Comparison of ENCODE assay signal across 8 cellular contexts in the genomic region with DNA sequence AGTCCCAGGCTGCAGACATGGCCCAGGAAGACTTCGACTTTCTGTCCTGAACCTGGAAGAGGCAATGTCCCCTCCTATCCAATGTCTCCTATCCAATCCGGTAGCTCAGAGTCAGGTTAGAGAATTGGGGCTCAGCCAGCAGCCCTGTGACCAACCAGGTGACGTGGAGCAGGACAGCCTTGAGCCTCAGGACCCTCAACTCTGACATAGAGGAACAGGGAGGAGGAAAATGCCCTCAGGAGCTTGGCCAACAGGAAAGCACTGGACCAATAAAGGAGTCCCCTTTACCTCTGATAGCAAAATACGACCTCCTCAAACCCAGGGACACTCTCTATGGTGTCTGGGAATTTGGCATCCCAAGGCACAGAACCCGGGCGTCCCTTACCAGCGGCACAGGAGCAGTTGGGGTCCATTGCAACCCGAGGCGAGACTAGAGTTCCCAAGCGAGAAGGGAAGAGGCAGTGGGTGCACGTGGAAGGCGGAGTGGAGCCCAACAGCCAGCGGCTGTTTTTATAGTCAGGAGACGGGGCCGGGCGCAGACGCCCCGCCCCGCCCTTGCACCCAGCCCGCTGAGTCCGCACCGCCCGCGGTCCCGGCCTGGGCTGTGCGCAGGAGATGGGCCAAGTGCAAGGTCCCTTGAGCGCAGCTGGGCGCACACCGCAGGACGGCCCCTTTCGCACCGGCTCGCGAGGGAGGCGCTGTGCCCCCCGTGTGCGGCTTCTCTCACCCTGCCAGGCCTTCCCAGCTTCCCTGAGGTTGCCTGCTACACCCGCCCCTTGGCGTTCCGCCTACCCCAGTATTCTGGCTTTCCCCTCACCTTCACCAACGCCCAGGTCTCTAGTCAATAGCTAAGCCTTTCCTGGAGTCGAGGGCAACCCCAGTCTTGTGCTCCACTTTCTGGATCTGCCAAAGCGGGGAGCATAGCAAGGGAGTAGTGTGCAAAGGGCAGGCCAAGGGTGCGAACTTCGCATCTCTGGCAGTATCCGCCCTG. TPM values are rescaled to one million over a fixed set of nuclear protein-coding genes. Genes with fewer than 3 reads are reported as not detected.
DNase-seq lines count a peak whose midpoint lies in the region; ATAC-seq and TF ChIP-seq lines count a peak whose summit lies in the region.

Gene MT1G, minus strand, starts transcription at position 485 of the 991 bp plus-strand sequence. Its CDS starts 72 bp downstream, at position 413.

- no peaks in the 10 kb centered on the region for H3F3A ChIP-seq in neural cell (ENCODE audit: insufficient read depth, low read length, poor library complexity, severe bottlenecking)

- ATAC-seq in HG03175 (IDR thresholded peaks at IDR 0.05; ENCODE audit: unreplicated experiment), result no peak
- no peak for ATAC-seq in GM21529 (IDR thresholded peaks at IDR 0.05; ENCODE audit: unreplicated experiment)

- WGBS in endodermal cell (ENCODE audit: insufficient coverage in 1 of 2, insufficient read length in 1 of 2), 2 experiments, result 19 to 22% methylated on average over 42 to 46 of the region's 46 CpGs

- peaks cover 100% of the 10 kb centered on the region for H3K27me3 Mint-ChIP-seq in Calu3 (ENCODE audit: unreplicated experiment)
- peaks cover 98% of the 10 kb centered on the region for H3K27me3 Mint-ChIP-seq in endodermal cell (ENCODE audit: insufficient read depth)

- peak within 1 kb of the TSS in 2 of 4 donors; percentile 34 to 56 for H3K4me3 ChIP-seq in Peyer's patch
- no peak within 1 kb of the TSS for H3K4me3 ChIP-seq in endodermal cell (ENCODE audit: low read length)
- H3K4me3 ChIP-seq in neural cell (ENCODE audit: low read length), result peak within 1 kb of the TSS; percentile 46

- BruUV-seq in Calu3 (replicated peaks; lab: Mats Ljungman, UMichigan), result no TSS peak

- TF ChIP-seq EP300 in neural cell (conservative IDR thresholded peaks at IDR 0.05; ENCODE audit: poor library complexity, severe bottlenecking), result no peak

- DNase-seq in Calu3 (no peak), Peyer's patch (peak in 2 of 3 donors; percentile 76 to 94), endodermal cell (peak; percentile 74), UCSD-AML1 (lab: John Stamatoyannopoulos, UW; ENCODE audit: unreplicated experiment) (no peak), G401 (ENCODE audit: low spot score) (no peak)

- CTCF ChIA-PET in Calu3 (lab: Charles Lee), result interaction anchor here (0.8 kb wide), 1 partner anchor 8 kb away, joined by 3 read pairs; no protein-coding TSS in a partner anchor

- TF ChIP-seq POLR2A in Peyer's patch (IDR thresholded peaks at IDR 0.05), result peak; percentile 57 to 85

- no peaks in the 10 kb centered on the region for H4K20me1 ChIP-seq in neural cell (ENCODE audit: insufficient read depth)

- H3K9ac ChIP-seq in endodermal cell (ENCODE audit: extremely low read depth, low read length, poor library complexity, severe bottlenecking) (no peak within 1 kb of the TSS), neural cell (ENCODE audit: low read length) (no peak within 1 kb of the TSS)

- H2AFZ ChIP-seq in neural cell (ENCODE audit: low read depth, low read length), result no peak within 1 kb of the TSS

- H3K4me1 ChIP-seq in Peyer's patch, result peaks cover 0 to 25% (median 0%) of the 10 kb centered on the region in 4 donors
- no peaks in the 10 kb centered on the region for H3K4me1 ChIP-seq in endodermal cell (ENCODE audit: control insufficient read depth, insufficient read depth, low read length)

- H3K9me3 ChIP-seq in Peyer's patch (no peaks in the 10 kb centered on the region), endodermal cell (ENCODE audit: control insufficient read depth, low read length) (no peaks in the 10 kb centered on the region), neural cell (ENCODE audit: low read length) (no peaks in the 10 kb centered on the region)

- TF ChIP-seq RAD21 in neural cell (conservative IDR thresholded peaks at IDR 0.05), result no peak

- no peak within 1 kb of the TSS for H3K27ac Mint-ChIP-seq in Calu3 (ENCODE audit: unreplicated experiment)
- no peak within 1 kb of the TSS for H3K27ac Mint-ChIP-seq in endodermal cell

- no peaks in the 10 kb centered on the region for H3K9me2 ChIP-seq in neural cell (ENCODE audit: insufficient read depth, low read length)

- no peaks in the 10 kb centered on the region for H3K36me3 Mint-ChIP-seq in Calu3 (ENCODE audit: insufficient read depth, unreplicated experiment)
- H3K36me3 Mint-ChIP-seq in endodermal cell (ENCODE audit: low read depth), result no peaks in the 10 kb centered on the region

- H3K27ac ChIP-seq in Peyer's patch (peak within 1 kb of the TSS in 2 of 4 donors; percentile 48 to 93), endodermal cell (ENCODE audit: low read depth, low read length) (no peak within 1 kb of the TSS), neural cell (ENCODE audit: low read length) (no peak within 1 kb of the TSS)

- no peaks in the 10 kb centered on the region for H3K79me2 ChIP-seq in neural cell (replicated peaks; ENCODE audit: insufficient read depth, low read length)

- in situ Hi-C loops in G401 (cut with HindIII; ENCODE audit: low sequenced_read_pairs), result no loop called here

- H3K9me3 Mint-ChIP-seq in Calu3 (ENCODE audit: low read depth, unreplicated experiment) (no peaks in the 10 kb centered on the region), endodermal cell (no peaks in the 10 kb centered on the region)

- no peaks in the 10 kb centered on the region for H3K27me3 ChIP-seq in Peyer's patch
- H3K27me3 ChIP-seq in endodermal cell (ENCODE audit: control insufficient read depth, insufficient read depth, low read length, poor library complexity, severe bottlenecking), result peaks cover 100% of the 10 kb centered on the region
- peaks cover 99% of the 10 kb centered on the region for H3K27me3 ChIP-seq in neural cell (ENCODE audit: insufficient read depth, low read depth, low read length)

- H3K4me3 Mint-ChIP-seq in Calu3 (ENCODE audit: low read depth, unreplicated experiment) (peak within 1 kb of the TSS; percentile 19), endodermal cell (peak within 1 kb of the TSS; percentile 39)

- H3K4me1 Mint-ChIP-seq in Calu3 (ENCODE audit: low read depth, unreplicated experiment) (no peaks in the 10 kb centered on the region), endodermal cell (peaks cover 2% of the 10 kb centered on the region)

- no peak within 1 kb of the TSS for H3K4me2 ChIP-seq in neural cell (ENCODE audit: low read length)

- no peaks in the 10 kb centered on the region for H3K36me3 ChIP-seq in Peyer's patch
- H3K36me3 ChIP-seq in endodermal cell (ENCODE audit: control insufficient read depth, insufficient read depth, low read length), result no peaks in the 10 kb centered on the region
- H3K36me3 ChIP-seq in neural cell (ENCODE audit: insufficient read depth, low read length), result no peaks in the 10 kb centered on the region

- intact Hi-C loops in Calu3 (cut with micrococcal nuclease; ENCODE audit: unreplicated experiment), result no loop called here

- TF ChIP-seq CTCF in Calu3 (IDR thresholded peaks at IDR 0.05; ENCODE audit: unreplicated experiment) (no peak), Peyer's patch (IDR thresholded peaks at IDR 0.05) (no peak), endodermal cell (conservative IDR thresholded peaks at IDR 0.05) (no peak), neural cell (IDR thresholded peaks at IDR 0.05; ENCODE audit: poor library complexity, severe bottlenecking) (no peak)

TF ChIP-seq in neural cell, 6 proteins besides CTCF, POLR2A, EP300 and RAD21:
- TF ChIP-seq POLR2AphosphoS5 (IDR thresholded peaks at IDR 0.05) (no peak), MXI1 (conservative IDR thresholded peaks at IDR 0.05; ENCODE audit: poor library complexity, severe bottlenecking) (no peak), REST (IDR thresholded peaks at IDR 0.05; ENCODE audit: borderline replicate concordance) (no peak), EZH2 (IDR thresholded peaks at IDR 0.05; ENCODE audit: borderline replicate concordance, insufficient read depth, low read length, poor library complexity, severe bottlenecking) (no peak), TAF1 (IDR thresholded peaks at IDR 0.05; ENCODE audit: low read depth) (no peak), SMC3 (conservative IDR thresholded peaks at IDR 0.05; ENCODE audit: poor library complexity) (no peak)

RNA-seq across cellular contexts. Expression of gene MT1G, which starts in this region (rescaled TPM):
- not detected in 2 replicates for total RNA-seq in Calu3 (2022)
- 1,000 to 10,000 TPM in 1 of 4 donors, 100 to 1,000 TPM in 2, 10 to 100 TPM in 1; 17.8 to 5,605 (median 130) TPM for total RNA-seq in Peyer's patch
- 1 to 10 TPM in 1 of 2 donors, not detected in 1; 7.8 TPM for total RNA-seq in endodermal cell
- polyA plus RNA-seq in endodermal cell (2013, experiment 1 of 2), result 10.4 TPM
- 1.6 TPM for polyA plus RNA-seq in endodermal cell (2013, experiment 2 of 2)
- not detected in 2 replicates for polyA plus RNA-seq in neural cell
- not detected in 2 replicates for polyA minus RNA-seq in neural cell
- total RNA-seq in G401 (2014; rRNA removed; shearing (Covaris generic)), result not detected in 2 replicates

Comparison
In these comparisons a context has a peak if more than half of its experiments do, and no peak if none do; other contexts are left out.
1. DNase-seq: peak in Peyer's patch (2 of 3) and endodermal cell (single experiment); none in Calu3 (single experiment), UCSD-AML1 (single experiment) and G401 (single experiment).